Comparison of ENCODE assay signal across 12 cellular contexts in genomic region chr7:121525155-121525819, GRCh38.
"Had no signal": no experiment of that assay in that cellular context is flagged by ENCODE, and none has a peak within 500 bp of the region (broad histone marks: within the 10 kb centered on the region; RNA-seq: fewer than 3 reads in every experiment).

No MANE protein-coding gene starts in this region.

- H3K9me3 ChIP-seq: tibial artery had no signal

- H3K4me1 ChIP-seq: tibial artery had no signal

- H3K27me3 ChIP-seq: cardiac muscle cell, tibial artery had no signal

- H3K4me3 ChIP-seq: cardiac muscle cell, coronary artery, tibial artery had no signal

- H3K27ac ChIP-seq: cardiac muscle cell, coronary artery, epithelial cell of prostate, tibial artery had no signal

- ATAC-seq: activated naive CD8-positive, alpha-beta T cell treated with anti-CD3 and anti-CD28 coated beads, Interleukin-2, amount 50 U/mL, for 24 hours; natural killer cell treated with Interleukin-12 subunit alpha and Interleukin-12 subunit beta and Interleukin-15 and Interleukin-18, amount 100 ng/mL, for 72 hours; WTC11 had no signal

- H3K36me3 ChIP-seq: cardiac muscle cell, tibial artery had no signal

- DNase-seq: activated CD4-positive, alpha-beta T cell treated with anti-CD3 and anti-CD28 coated beads for 48 hours; activated CD8-positive, alpha-beta memory T cell treated with anti-CD3 and anti-CD28 coated beads for 24 hours; activated naive CD4-positive, alpha-beta T cell treated with Interleukin-2 at 50 U/mL for 16 hours; activated naive CD8-positive, alpha-beta T cell treated with anti-CD3 and anti-CD28 coated beads, Interleukin-2, amount 50 U/mL, for 24 hours; effector CD8-positive, alpha-beta T cell; glutamatergic neuron; tibial artery had no signal
